Comparison of ENCODE assay signal across 1 cellular context in the genomic region with DNA sequence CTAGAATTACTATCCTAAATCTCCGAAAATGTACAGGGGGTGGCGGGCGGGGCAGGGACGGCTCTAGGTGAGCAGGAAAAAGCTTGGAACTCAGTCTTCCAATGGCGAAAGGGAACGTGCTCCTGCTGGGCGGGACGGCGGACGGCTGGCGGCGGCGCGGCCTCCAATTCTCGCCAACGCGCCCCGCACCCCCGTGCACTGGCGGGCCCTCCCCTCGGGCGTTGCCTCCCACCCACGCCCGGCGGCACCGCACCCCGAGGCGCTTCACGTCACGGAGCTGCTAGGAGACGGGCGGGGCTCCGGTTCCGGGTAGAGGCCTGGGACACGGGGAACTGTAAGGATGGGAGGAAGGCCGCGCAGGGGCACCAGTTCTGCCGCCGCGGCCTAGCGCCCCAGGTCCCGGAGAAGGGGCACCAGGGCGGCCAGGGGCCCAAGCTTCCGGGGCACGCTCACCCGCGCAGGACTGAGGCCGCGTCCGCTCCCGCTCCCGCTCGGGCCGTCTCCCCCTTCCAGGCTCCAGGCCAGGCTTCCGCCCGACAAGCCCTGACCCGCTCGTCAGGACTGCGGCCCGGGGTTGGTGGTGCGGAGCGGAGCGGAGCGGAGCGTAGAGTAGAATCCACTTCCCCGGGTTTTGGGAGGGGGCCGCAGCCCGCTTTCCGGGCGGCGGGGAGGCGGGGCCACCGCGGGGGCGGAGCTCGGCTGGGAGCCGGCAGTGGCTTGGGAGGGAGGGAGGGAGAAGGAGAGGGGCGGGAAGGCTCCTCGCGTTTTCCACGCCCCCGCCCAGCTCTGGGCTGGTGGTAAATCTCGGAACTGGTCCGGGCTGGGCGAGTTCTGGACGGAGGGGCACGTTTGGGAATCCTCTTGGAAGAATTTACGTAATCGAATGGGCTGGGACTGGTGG.
TF ChIP-seq lines count a peak whose summit lies in the region.

Gene DDX59 (minus strand): TSS at position 594 of the 901 bp plus-strand sequence. CDS start 3,167 bp downstream, outside the sequence.

TF ChIP-seq in HepG2, 621 proteins besides CTCF, POLR2A, EP300 and RAD21 (continued from another document and continues in another):
- TF ChIP-seq, protein P1, sequence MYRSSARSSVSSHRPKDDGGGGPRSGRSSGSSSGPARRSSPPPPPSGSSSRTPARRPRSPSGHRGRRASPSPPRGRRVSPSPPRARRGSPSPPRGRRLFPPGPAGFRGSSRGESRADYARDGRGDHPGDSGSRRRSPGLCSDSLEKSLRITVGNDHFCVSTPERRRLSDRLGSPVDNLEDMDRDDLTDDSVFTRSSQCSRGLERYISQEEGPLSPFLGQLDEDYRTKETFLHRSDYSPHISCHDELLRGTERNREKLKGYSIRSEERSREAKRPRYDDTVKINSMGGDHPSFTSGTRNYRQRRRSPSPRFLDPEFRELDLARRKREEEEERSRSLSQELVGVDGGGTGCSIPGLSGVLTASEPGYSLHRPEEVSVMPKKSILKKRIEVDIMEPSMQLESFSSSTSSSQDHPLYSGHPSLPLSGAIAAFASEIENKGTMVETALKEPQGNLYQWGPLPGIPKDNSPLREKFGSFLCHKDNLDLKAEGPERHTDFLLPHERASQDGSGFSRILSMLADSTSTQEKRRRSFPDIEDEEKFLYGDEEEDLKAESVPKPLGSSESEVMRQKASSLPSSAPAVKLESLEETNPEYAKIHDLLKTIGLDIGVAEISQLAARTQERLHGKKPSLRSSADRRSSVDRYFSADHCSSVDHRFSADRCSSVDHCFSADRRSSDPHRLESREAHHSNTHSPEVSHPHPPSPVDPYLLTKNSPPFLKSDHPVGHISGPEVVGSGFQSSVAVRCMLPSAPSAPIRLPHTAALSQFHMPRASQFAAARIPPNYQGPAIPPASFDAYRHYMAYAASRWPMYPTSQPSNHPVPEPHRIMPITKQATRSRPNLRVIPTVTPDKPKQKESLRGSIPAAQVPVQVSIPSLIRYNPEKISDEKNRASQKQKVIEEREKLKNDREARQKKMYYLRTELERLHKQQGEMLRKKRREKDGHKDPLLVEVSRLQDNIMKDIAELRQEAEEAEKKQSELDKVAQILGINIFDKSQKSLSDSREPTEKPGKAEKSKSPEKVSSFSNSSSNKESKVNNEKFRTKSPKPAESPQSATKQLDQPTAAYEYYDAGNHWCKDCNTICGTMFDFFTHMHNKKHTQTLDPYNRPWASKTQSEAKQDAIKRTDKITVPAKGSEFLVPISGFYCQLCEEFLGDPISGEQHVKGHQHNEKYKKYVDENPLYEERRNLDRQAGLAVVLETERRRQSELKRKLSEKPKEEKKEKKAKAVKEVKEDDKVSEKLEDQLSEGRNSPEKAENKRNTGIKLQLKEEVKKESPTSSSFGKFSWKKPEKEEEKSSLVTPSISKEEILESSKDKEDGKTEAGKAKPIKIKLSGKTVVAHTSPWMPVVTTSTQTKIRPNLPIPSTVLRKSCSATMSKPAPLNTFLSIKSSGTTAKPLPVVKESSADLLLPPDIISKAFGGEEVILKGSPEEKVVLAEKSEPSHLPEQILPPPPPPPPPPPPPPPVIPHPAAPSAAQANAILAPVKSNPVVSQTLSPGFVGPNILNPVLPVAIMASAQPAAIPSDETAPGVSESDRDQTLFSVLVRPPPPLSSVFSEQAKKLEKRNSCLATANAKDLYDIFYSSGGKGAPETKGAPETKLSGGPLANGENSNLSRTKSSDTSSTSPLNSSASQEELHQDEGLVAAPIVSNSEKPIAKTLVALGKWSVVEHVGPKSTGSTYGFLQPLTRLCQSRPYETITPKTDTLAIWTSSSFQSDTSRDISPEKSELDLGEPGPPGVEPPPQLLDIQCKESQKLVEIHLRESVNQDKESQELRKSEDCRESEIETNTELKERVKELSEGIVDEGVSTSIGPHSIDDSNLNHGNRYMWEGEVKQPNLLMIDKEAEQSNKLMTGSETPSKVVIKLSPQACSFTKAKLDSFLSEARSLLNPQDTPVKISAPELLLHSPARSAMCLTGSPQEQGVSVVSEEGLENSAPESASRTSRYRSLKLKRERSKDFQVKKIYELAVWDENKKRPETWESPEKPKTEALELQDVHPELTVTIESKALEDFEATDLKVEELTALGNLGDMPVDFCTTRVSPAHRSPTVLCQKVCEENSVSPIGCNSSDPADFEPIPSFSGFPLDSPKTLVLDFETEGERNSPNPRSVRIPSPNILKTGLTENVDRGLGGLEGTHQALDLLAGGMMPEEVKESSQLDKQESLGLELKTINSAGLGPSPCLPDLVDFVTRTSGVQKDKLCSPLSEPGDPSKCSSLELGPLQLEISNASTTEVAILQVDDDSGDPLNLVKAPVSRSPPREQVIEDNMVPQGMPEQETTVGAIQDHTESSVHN (CRISPR knock-in tag; IDR thresholded peaks at IDR 0.05): no peak
- TF ChIP-seq, protein P2, sequence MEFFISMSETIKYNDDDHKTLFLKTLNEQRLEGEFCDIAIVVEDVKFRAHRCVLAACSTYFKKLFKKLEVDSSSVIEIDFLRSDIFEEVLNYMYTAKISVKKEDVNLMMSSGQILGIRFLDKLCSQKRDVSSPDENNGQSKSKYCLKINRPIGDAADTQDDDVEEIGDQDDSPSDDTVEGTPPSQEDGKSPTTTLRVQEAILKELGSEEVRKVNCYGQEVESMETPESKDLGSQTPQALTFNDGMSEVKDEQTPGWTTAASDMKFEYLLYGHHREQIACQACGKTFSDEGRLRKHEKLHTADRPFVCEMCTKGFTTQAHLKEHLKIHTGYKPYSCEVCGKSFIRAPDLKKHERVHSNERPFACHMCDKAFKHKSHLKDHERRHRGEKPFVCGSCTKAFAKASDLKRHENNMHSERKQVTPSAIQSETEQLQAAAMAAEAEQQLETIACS (CRISPR knock-in tag; IDR thresholded peaks at IDR 0.05): 0 out of 2 replicates have a peak, but pooled peaks have one; percentile 13
- TF ChIP-seq ZNF24 (IDR thresholded peaks at IDR 0.05) (0 out of 2 replicates have a peak, but pooled peaks have one; percentile 22), ZNF34 (CRISPR knock-in tag; IDR thresholded peaks at IDR 0.05; ENCODE audit: borderline replicate concordance) (0 out of 2 replicates have a peak, but pooled peaks have one; percentile 8), SRSF1 (optimal IDR thresholded peaks at IDR 0.05; ENCODE audit: low read depth, low read length) (peak; percentile 83), ZNF451 (CRISPR knock-in tag; IDR thresholded peaks at IDR 0.05) (no peak; the same call in none of the 2 replicates), ZNF546 (CRISPR knock-in tag; conservative IDR thresholded peaks at IDR 0.05) (0 out of 2 replicates have a peak, but pooled peaks have one; percentile 23), NFE2L2 (IDR thresholded peaks at IDR 0.05; ENCODE audit: low read length) (no peak), ARHGAP35 (CRISPR knock-in tag; IDR thresholded peaks at IDR 0.05; ENCODE audit: borderline replicate concordance) (peak; percentile 91), ZXDC (CRISPR knock-in tag; IDR thresholded peaks at IDR 0.05) (0 out of 2 replicates have a peak, but pooled peaks have one; percentile 48), KLF11 (CRISPR knock-in tag; IDR thresholded peaks at IDR 0.05) (0 out of 2 replicates have a peak, but pooled peaks have one; percentile 77), ZNF160 (CRISPR knock-in tag; IDR thresholded peaks at IDR 0.05) (0 out of 2 replicates have a peak, but pooled peaks have one; percentile 53), ZNF264 (CRISPR knock-in tag; IDR thresholded peaks at IDR 0.05) (0 out of 2 replicates have a peak, but pooled peaks have one; percentile 49), FOXA1 (IDR thresholded peaks at IDR 0.05) (no peak), FOXA1 (CRISPR knock-in tag; IDR thresholded peaks at IDR 0.05) (no peak), MAFG (CRISPR knock-in tag; IDR thresholded peaks at IDR 0.05) (no peak), ZNF564 (CRISPR knock-in tag; IDR thresholded peaks at IDR 0.05) (peak; percentile 62; the same call in 1 of the 2 replicates), MXI1 (IDR thresholded peaks at IDR 0.05; ENCODE audit: borderline replicate concordance, low read depth, low read length) (peak; percentile 33; the same call in 1 of the 3 replicates), CBFB (CRISPR knock-in tag; IDR thresholded peaks at IDR 0.05) (peak; percentile 73), CAMTA2 (CRISPR knock-in tag; IDR thresholded peaks at IDR 0.05; ENCODE audit: borderline replicate concordance) (peak; percentile 26; the same call in 1 of the 2 replicates), ZMYM3 (CRISPR knock-in tag; IDR thresholded peaks at IDR 0.05) (no peak), ZBTB8A (CRISPR knock-in tag; IDR thresholded peaks at IDR 0.05; ENCODE audit: borderline replicate concordance, low read depth) (no peak), SP2 (CRISPR knock-in tag; IDR thresholded peaks at IDR 0.05) (peak; percentile 78), ZNF670 (CRISPR knock-in tag; IDR thresholded peaks at IDR 0.05; ENCODE audit: borderline replicate concordance) (no peak), ZNF333 (CRISPR knock-in tag; IDR thresholded peaks at IDR 0.05; ENCODE audit: borderline replicate concordance) (peak; percentile 23; the same call in 1 of the 2 replicates)
- TF ChIP-seq, protein P3, sequence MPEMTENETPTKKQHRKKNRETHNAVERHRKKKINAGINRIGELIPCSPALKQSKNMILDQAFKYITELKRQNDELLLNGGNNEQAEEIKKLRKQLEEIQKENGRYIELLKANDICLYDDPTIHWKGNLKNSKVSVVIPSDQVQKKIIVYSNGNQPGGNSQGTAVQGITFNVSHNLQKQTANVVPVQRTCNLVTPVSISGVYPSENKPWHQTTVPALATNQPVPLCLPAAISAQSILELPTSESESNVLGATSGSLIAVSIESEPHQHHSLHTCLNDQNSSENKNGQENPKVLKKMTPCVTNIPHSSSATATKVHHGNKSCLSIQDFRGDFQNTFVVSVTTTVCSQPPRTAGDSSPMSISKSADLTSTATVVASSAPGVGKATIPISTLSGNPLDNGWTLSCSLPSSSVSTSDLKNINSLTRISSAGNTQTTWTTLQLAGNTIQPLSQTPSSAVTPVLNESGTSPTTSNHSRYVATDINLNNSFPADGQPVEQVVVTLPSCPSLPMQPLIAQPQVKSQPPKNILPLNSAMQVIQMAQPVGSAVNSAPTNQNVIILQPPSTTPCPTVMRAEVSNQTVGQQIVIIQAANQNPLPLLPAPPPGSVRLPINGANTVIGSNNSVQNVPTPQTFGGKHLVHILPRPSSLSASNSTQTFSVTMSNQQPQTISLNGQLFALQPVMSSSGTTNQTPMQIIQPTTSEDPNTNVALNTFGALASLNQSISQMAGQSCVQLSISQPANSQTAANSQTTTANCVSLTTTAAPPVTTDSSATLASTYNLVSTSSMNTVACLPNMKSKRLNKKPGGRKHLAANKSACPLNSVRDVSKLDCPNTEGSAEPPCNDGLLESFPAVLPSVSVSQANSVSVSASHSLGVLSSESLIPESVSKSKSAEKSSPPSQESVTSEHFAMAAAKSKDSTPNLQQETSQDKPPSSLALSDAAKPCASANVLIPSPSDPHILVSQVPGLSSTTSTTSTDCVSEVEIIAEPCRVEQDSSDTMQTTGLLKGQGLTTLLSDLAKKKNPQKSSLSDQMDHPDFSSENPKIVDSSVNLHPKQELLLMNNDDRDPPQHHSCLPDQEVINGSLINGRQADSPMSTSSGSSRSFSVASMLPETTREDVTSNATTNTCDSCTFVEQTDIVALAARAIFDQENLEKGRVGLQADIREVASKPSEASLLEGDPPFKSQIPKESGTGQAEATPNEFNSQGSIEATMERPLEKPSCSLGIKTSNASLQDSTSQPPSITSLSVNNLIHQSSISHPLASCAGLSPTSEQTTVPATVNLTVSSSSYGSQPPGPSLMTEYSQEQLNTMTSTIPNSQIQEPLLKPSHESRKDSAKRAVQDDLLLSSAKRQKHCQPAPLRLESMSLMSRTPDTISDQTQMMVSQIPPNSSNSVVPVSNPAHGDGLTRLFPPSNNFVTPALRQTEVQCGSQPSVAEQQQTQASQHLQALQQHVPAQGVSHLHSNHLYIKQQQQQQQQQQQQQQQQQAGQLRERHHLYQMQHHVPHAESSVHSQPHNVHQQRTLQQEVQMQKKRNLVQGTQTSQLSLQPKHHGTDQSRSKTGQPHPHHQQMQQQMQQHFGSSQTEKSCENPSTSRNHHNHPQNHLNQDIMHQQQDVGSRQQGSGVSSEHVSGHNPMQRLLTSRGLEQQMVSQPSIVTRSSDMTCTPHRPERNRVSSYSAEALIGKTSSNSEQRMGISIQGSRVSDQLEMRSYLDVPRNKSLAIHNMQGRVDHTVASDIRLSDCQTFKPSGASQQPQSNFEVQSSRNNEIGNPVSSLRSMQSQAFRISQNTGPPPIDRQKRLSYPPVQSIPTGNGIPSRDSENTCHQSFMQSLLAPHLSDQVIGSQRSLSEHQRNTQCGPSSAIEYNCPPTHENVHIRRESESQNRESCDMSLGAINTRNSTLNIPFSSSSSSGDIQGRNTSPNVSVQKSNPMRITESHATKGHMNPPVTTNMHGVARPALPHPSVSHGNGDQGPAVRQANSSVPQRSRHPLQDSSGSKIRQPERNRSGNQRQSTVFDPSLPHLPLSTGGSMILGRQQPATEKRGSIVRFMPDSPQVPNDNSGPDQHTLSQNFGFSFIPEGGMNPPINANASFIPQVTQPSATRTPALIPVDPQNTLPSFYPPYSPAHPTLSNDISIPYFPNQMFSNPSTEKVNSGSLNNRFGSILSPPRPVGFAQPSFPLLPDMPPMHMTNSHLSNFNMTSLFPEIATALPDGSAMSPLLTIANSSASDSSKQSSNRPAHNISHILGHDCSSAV (CRISPR knock-in tag; IDR thresholded peaks at IDR 0.05; ENCODE audit: borderline replicate concordance): no peak
- TF ChIP-seq, protein P4, sequence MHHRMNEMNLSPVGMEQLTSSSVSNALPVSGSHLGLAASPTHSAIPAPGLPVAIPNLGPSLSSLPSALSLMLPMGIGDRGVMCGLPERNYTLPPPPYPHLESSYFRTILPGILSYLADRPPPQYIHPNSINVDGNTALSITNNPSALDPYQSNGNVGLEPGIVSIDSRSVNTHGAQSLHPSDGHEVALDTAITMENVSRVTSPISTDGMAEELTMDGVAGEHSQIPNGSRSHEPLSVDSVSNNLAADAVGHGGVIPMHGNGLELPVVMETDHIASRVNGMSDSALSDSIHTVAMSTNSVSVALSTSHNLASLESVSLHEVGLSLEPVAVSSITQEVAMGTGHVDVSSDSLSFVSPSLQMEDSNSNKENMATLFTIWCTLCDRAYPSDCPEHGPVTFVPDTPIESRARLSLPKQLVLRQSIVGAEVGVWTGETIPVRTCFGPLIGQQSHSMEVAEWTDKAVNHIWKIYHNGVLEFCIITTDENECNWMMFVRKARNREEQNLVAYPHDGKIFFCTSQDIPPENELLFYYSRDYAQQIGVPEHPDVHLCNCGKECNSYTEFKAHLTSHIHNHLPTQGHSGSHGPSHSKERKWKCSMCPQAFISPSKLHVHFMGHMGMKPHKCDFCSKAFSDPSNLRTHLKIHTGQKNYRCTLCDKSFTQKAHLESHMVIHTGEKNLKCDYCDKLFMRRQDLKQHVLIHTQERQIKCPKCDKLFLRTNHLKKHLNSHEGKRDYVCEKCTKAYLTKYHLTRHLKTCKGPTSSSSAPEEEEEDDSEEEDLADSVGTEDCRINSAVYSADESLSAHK (CRISPR knock-in tag; IDR thresholded peaks at IDR 0.05; ENCODE audit: borderline replicate concordance): no peak
